17 cellular contexts compared by ENCODE assay signal in genomic region chr1:230122361-230123279, GRCh38. TPM values are rescaled to one million over a fixed set of nuclear protein-coding genes. Genes with fewer than 3 reads are reported as not detected.
DNase-seq lines count a peak whose midpoint lies in the region; ATAC-seq, FAIRE-seq and TF ChIP-seq lines count a peak whose summit lies in the region.
"Had no signal": no experiment of that assay in that cellular context is flagged by ENCODE, and none has a peak within 500 bp of the region (broad histone marks: within the 10 kb centered on the region; RNA-seq: fewer than 3 reads in every experiment).

No MANE protein-coding gene starts in this region.

- H3K4me3 ChIP-seq in OCI-LY3 (ENCODE audit: low read length) (peak overlapping the region; percentile 53), epithelial cell of esophagus (ENCODE audit: low read length) (no peak overlapping the region), small intestine (ENCODE audit: low read depth in 1 of 2, low read length in 2 of 2) (no peak overlapping the region)

- peak overlapping the region; percentile 30; the same call in 1 of the 2 replicates for H3K9ac ChIP-seq in OCI-LY3 (ENCODE audit: low read length)

- FAIRE-seq in small intestine (lab: Jason Lieb, UNC) = no peak

- H4K20me1 ChIP-seq in OCI-LY3 (ENCODE audit: insufficient read depth, low read length) = peaks cover 12% of the 10 kb centered on the region; the same call in 1 of the 2 replicates

- no peak for ATAC-seq in activated CD8-positive, alpha-beta T cell treated with anti-CD3 and anti-CD28 coated beads for 36 hours
- ATAC-seq in activated CD8-positive, alpha-beta T cell treated with anti-CD3 and anti-CD28 coated beads, Interleukin-2, amount 10 ng/mL, durations not matched to agents 7 days and 5 days = no peak
- no peak for ATAC-seq in GM19463 (IDR thresholded peaks at IDR 0.05; ENCODE audit: unreplicated experiment)

- H3K4me1 ChIP-seq in OCI-LY3 (ENCODE audit: low read length) = peaks cover 68% of the 10 kb centered on the region
- H3K4me1 ChIP-seq in small intestine (ENCODE audit: control insufficient read depth in 2 of 2, insufficient read depth in 1 of 2, low read depth in 1 of 2, low read length in 1 of 2) = peaks cover 9 to 11% of the 10 kb centered on the region in 2 donors

- H3K27me3 ChIP-seq in OCI-LY3 (ENCODE audit: low read depth, low read length) (no peaks in the 10 kb centered on the region), small intestine (ENCODE audit: control insufficient read depth in 2 of 2, insufficient read depth in 2 of 2, low read length in 2 of 2) (no peaks in the 10 kb centered on the region)

- no peak overlapping the region for H2AFZ ChIP-seq in OCI-LY3 (ENCODE audit: low read depth, low read length)

- peaks cover 85% of the 10 kb centered on the region for H3K79me2 ChIP-seq in OCI-LY3 (ENCODE audit: low read length)

- H3K27ac Mint-ChIP-seq in activated CD8-positive, alpha-beta T cell treated with anti-CD3 and anti-CD28 coated beads for 36 hours = peak overlapping the region; percentile 44
- no peak overlapping the region for H3K27ac Mint-ChIP-seq in activated CD8-positive, alpha-beta T cell treated with anti-CD3 and anti-CD28 coated beads, Interleukin-2, amount 10 ng/mL, durations not matched to agents 7 days and 5 days

- H3K4me3 Mint-ChIP-seq in activated CD8-positive, alpha-beta T cell treated with anti-CD3 and anti-CD28 coated beads for 36 hours = no peak overlapping the region
- H3K4me3 Mint-ChIP-seq in activated CD8-positive, alpha-beta T cell treated with anti-CD3 and anti-CD28 coated beads, Interleukin-2, amount 10 ng/mL, durations not matched to agents 7 days and 5 days = no peak overlapping the region

- H3K4me2 ChIP-seq in OCI-LY3 (ENCODE audit: low read length) = peak overlapping the region; percentile 71

- no peaks in the 10 kb centered on the region for H3K9me3 Mint-ChIP-seq in activated CD8-positive, alpha-beta T cell treated with anti-CD3 and anti-CD28 coated beads for 36 hours
- no peaks in the 10 kb centered on the region for H3K9me3 Mint-ChIP-seq in activated CD8-positive, alpha-beta T cell treated with anti-CD3 and anti-CD28 coated beads, Interleukin-2, amount 10 ng/mL, durations not matched to agents 7 days and 5 days (ENCODE audit: insufficient read depth)

- H3K4me1 Mint-ChIP-seq in activated CD8-positive, alpha-beta T cell treated with anti-CD3 and anti-CD28 coated beads for 36 hours (ENCODE audit: low read depth) = peaks cover 65% of the 10 kb centered on the region
- H3K4me1 Mint-ChIP-seq in activated CD8-positive, alpha-beta T cell treated with anti-CD3 and anti-CD28 coated beads, Interleukin-2, amount 10 ng/mL, durations not matched to agents 7 days and 5 days (ENCODE audit: low read depth) = peaks cover 71% of the 10 kb centered on the region

- H3K36me3 ChIP-seq in OCI-LY3 (replicated peaks; ENCODE audit: low read depth, low read length) (peaks cover 5% of the 10 kb centered on the region), small intestine (ENCODE audit: control insufficient read depth in 2 of 2, insufficient read depth in 2 of 2, low read length in 2 of 2) (no peaks in the 10 kb centered on the region)

- intact Hi-C loops in activated CD8-positive, alpha-beta T cell treated with anti-CD3 and anti-CD28 coated beads for 36 hours (cut with micrococcal nuclease) = no loop called here

- no peaks in the 10 kb centered on the region for H3K27me3 Mint-ChIP-seq in activated CD8-positive, alpha-beta T cell treated with anti-CD3 and anti-CD28 coated beads for 36 hours
- no peaks in the 10 kb centered on the region for H3K27me3 Mint-ChIP-seq in activated CD8-positive, alpha-beta T cell treated with anti-CD3 and anti-CD28 coated beads, Interleukin-2, amount 10 ng/mL, durations not matched to agents 7 days and 5 days (ENCODE audit: low read depth)

- POLR2A ChIA-PET in activated CD8-positive, alpha-beta T cell treated with anti-CD3 and anti-CD28 coated beads for 36 hours (lab: Charles Lee) = interaction anchor here (2.2 to 4.2 kb wide), 2 partner anchors 12 to 17 kb away, joined by 7 to 20 read pairs; no protein-coding TSS in a partner anchor
- POLR2A ChIA-PET in activated CD8-positive, alpha-beta T cell treated with anti-CD3 and anti-CD28 coated beads, Interleukin-2, amount 10 ng/mL, durations not matched to agents 7 days and 5 days (lab: Charles Lee) = interaction anchor here (0.6 to 0.7 kb wide), 2 partner anchors 13 to 45 kb away, joined by 3 read pairs; no protein-coding TSS in a partner anchor

- H3K9me3 ChIP-seq in OCI-LY3 (ENCODE audit: insufficient read depth, low read length) (no peaks in the 10 kb centered on the region; the same call in 1 of the 2 replicates), small intestine (ENCODE audit: control insufficient read depth, low read depth) (no peaks in the 10 kb centered on the region)

- H3K36me3 Mint-ChIP-seq in activated CD8-positive, alpha-beta T cell treated with anti-CD3 and anti-CD28 coated beads for 36 hours (ENCODE audit: low read depth) = peaks cover 16% of the 10 kb centered on the region
- H3K36me3 Mint-ChIP-seq in activated CD8-positive, alpha-beta T cell treated with anti-CD3 and anti-CD28 coated beads, Interleukin-2, amount 10 ng/mL, durations not matched to agents 7 days and 5 days (ENCODE audit: low read depth) = peaks cover 12% of the 10 kb centered on the region

- CTCF ChIA-PET in activated CD8-positive, alpha-beta T cell treated with anti-CD3 and anti-CD28 coated beads for 36 hours (lab: Charles Lee) = interaction anchor here (1.0 to 5.8 kb wide), 7 partner anchors 10 to 48 kb away, joined by 3 to 41 read pairs (median 4); no protein-coding TSS in a partner anchor
- CTCF ChIA-PET in activated CD8-positive, alpha-beta T cell treated with anti-CD3 and anti-CD28 coated beads, Interleukin-2, amount 10 ng/mL, durations not matched to agents 7 days and 5 days (lab: Charles Lee) = interaction anchor here (1.3 to 4.4 kb wide), 7 partner anchors 10 to 44 kb away, joined by 3 to 21 read pairs (median 8); no protein-coding TSS in a partner anchor

- DNase-seq in activated CD8-positive, alpha-beta T cell treated with anti-CD3 and anti-CD28 coated beads for 36 hours = no peak
- DNase-seq in activated CD8-positive, alpha-beta T cell treated with anti-CD3 and anti-CD28 coated beads, Interleukin-2, amount 10 ng/mL, durations not matched to agents 7 days and 5 days = no peak
- peak; percentile 92 for DNase-seq in epithelial cell of esophagus (ENCODE audit: low read depth)
- no peak for DNase-seq in small intestine
- no peak for DNase-seq in ecto neural progenitor cell (ENCODE audit: low spot score)
- DNase-seq in SHP77 (lab: John Stamatoyannopoulos, UW) = no peak
- DNase-seq: 8988T; activated CD8-positive, alpha-beta memory T cell treated with anti-CD3 and anti-CD28 coated beads, Interleukin-2, amount 50 U/mL, for 48 hours; amygdala; Calu3; effector memory CD4-positive, alpha-beta T cell; NCI-H1417 treated with DMSO at 0.1 percent for 48 hours; NCI-H524; nucleus accumbens; stimulated activated CD4-positive, alpha-beta T cell treated with anti-CD3 and anti-CD28 coated beads, Interleukin-12 subunit alpha, Interleukin-12 subunit beta, amount 100 ng/mL, for 4 hours had no signal

- 80 to 85% (median 80%) methylated on average over 16 of the region's 16 CpGs for WGBS in small intestine, 3 donors

- TF ChIP-seq CTCF in activated CD8-positive, alpha-beta T cell treated with anti-CD3 and anti-CD28 coated beads for 36 hours (IDR thresholded peaks at IDR 0.05) = no peak
- TF ChIP-seq CTCF in OCI-LY3 (IDR thresholded peaks at IDR 0.05; ENCODE audit: low read depth, low read length) (no peak), epithelial cell of esophagus (IDR thresholded peaks at IDR 0.05; ENCODE audit: insufficient read depth, low read depth, low read length, missing control alignments) (no peak)

- H3K27ac ChIP-seq in OCI-LY3 (ENCODE audit: low read length) (peak overlapping the region; percentile 70), small intestine (ENCODE audit: low read depth in 1 of 2, low read length in 1 of 2) (peak overlapping the region; percentile 6 to 77)

RNA-seq across cellular contexts. Expression of gene GALNT2, which starts 55.6 kb away (rescaled TPM):
- 10 to 100 TPM; 40.1 to 42.3 TPM for total RNA-seq in activated CD8-positive, alpha-beta T cell treated with anti-CD3 and anti-CD28 coated beads for 36 hours
- 10 to 100 TPM; 20.7 to 21.2 TPM for total RNA-seq in activated CD8-positive, alpha-beta T cell treated with anti-CD3 and anti-CD28 coated beads, Interleukin-2, amount 10 ng/mL, durations not matched to agents 7 days and 5 days
- polyA plus RNA-seq in small intestine = 10 to 100 TPM; 10.8 to 33.9 (median 12.7) TPM
